In genomic region chr11:59173964-59174663, GRCh38 we compare ENCODE assay signal across 9 cellular contexts. TPM values are rescaled to one million over a fixed set of nuclear protein-coding genes. Genes with fewer than 3 reads are reported as not detected.
A peak's percentile ranks its signal among the peaks of the same experiment; 100 is the strongest.
DNase-seq lines count a peak whose midpoint lies in the region; ATAC-seq and TF ChIP-seq lines count a peak whose summit lies in the region.
"Had no signal": no experiment of that assay in that cellular context is flagged by ENCODE, and none has a peak within 500 bp of the region (broad histone marks: within the 10 kb centered on the region; RNA-seq: fewer than 3 reads in every experiment).

No MANE protein-coding gene starts in this region.

- 14% methylated on average over 6 of the region's 7 CpGs for WGBS in right lobe of liver (ENCODE audit: insufficient coverage, low coverage, low lambda C conversion rate, missing lambda C conversion rate)

- H3K27ac ChIP-seq in right lobe of liver (peak overlapping the region; percentile 78 to 91 (median 79)), thoracic aorta (no peak overlapping the region)
- H3K27ac ChIP-seq: cardiac muscle cell had no signal

- H3K4me1 Mint-ChIP-seq in HFFc6 (ENCODE audit: low read depth), result peaks cover 42% of the 10 kb centered on the region
- peaks cover 39% of the 10 kb centered on the region for H3K4me1 Mint-ChIP-seq in MCF 10A (ENCODE audit: insufficient read depth, unreplicated experiment)

- CTCF ChIA-PET in MCF 10A (lab: Yijun Ruan, JAX), result interaction anchor here (0.6 to 27.3 kb wide), 17 partner anchors 7 to 385 kb away, joined by 3 to 530 read pairs (median 5); partner anchors contain the start of gene FAM111A

- TF ChIP-seq POLR2A in right lobe of liver (IDR thresholded peaks at IDR 0.05), result peak; percentile 42

- H3K36me3 Mint-ChIP-seq in HFFc6 (ENCODE audit: low read depth) (peaks cover 8% of the 10 kb centered on the region; the same call in 1 of the 2 replicates), MCF 10A (ENCODE audit: insufficient read depth, unreplicated experiment) (peaks cover 17% of the 10 kb centered on the region)

- H3K4me3 ChIP-seq in right lobe of liver, result peak overlapping the region; percentile 72 to 78 (median 74)
- peak overlapping the region; percentile 94 for H3K4me3 ChIP-seq in thoracic aorta

- DNase-seq in HFFc6 (no peak), MCF 10A (ENCODE audit: unreplicated experiment) (peak; percentile 90), right lobe of liver (peak; percentile 76 to 92 (median 88)), thoracic aorta (ENCODE audit: low spot score) (no peak), NCI-H2107 (lab: John Stamatoyannopoulos, UW) (no peak), 8988T (no peak), NCI-H524 (lab: John Stamatoyannopoulos, UW) (no peak)
- DNase-seq in activated CD4-positive, alpha-beta T cell treated with anti-CD3 and anti-CD28 coated beads for 48 hours, result no peak

- H3K36me3 ChIP-seq in right lobe of liver (no peaks in the 10 kb centered on the region), thoracic aorta (no peaks in the 10 kb centered on the region)
- H3K36me3 ChIP-seq: cardiac muscle cell had no signal

- POLR2A ChIA-PET in MCF 10A (lab: Yijun Ruan, JAX), result interaction anchor here (0.6 to 4.4 kb wide), 21 partner anchors 8 to 1606 kb away, joined by 3 to 39 read pairs (median 3); partner anchors contain the start of genes FAM111A and FAM111B

- intact Hi-C loops in MCF 10A (cut with micrococcal nuclease), result no loop called here
- intact Hi-C loops in right lobe of liver (cut with DNase I), result loop anchor here in 1 of 2 donors (5.0 kb wide), 1 partner anchor 33 kb away; no protein-coding TSS in a partner anchor

- H3K27ac Mint-ChIP-seq in HFFc6, result peak overlapping the region; percentile 68
- H3K27ac Mint-ChIP-seq in MCF 10A (ENCODE audit: low read depth, unreplicated experiment), result peak overlapping the region; percentile 82

- H3K27me3 Mint-ChIP-seq in HFFc6 (ENCODE audit: insufficient read depth) (peaks cover 4% of the 10 kb centered on the region), MCF 10A (ENCODE audit: insufficient read depth, unreplicated experiment) (no peaks in the 10 kb centered on the region)

- H3K4me3 Mint-ChIP-seq in HFFc6, result peak overlapping the region; percentile 91
- no peak overlapping the region for H3K4me3 Mint-ChIP-seq in MCF 10A (ENCODE audit: unreplicated experiment)

- H3K27me3 ChIP-seq in right lobe of liver (no peaks in the 10 kb centered on the region), thoracic aorta (replicated peaks; ENCODE audit: insufficient read depth) (no peaks in the 10 kb centered on the region)

- no TSS peak for BruUV-seq in MCF 10A (replicated peaks; lab: Mats Ljungman, UMichigan)

- no peaks in the 10 kb centered on the region for H3K9me3 ChIP-seq in right lobe of liver
- no peaks in the 10 kb centered on the region for H3K9me3 ChIP-seq in thoracic aorta

- H3K4me1 ChIP-seq in right lobe of liver (peaks cover 0 to 34% (median 11%) of the 10 kb centered on the region in 4 donors), thoracic aorta (ENCODE audit: control insufficient read depth in 1 of 2, low read depth in 2 of 2) (peaks cover 0 to 17% of the 10 kb centered on the region in 2 donors)

- peak; percentile 64 to 80 (median 75) for ATAC-seq in right lobe of liver
- no peak for ATAC-seq in thoracic aorta (ENCODE audit: insufficient number of reproducible peaks, low FRiP score, low read depth)

- H3K9me3 Mint-ChIP-seq in HFFc6 (no peaks in the 10 kb centered on the region), MCF 10A (ENCODE audit: unreplicated experiment) (no peaks in the 10 kb centered on the region)

- no peak for TF ChIP-seq CTCF in HFFc6 (IDR thresholded peaks at IDR 0.05)
- TF ChIP-seq CTCF in MCF 10A (IDR thresholded peaks at IDR 0.05; ENCODE audit: unreplicated experiment), result no peak
- TF ChIP-seq CTCF in right lobe of liver (IDR thresholded peaks at IDR 0.05), result no peak
- no peak for TF ChIP-seq CTCF in thoracic aorta (IDR thresholded peaks at IDR 0.05)

RNA-seq across cellular contexts. Expression of gene DTX4, which starts 2.2 kb away (rescaled TPM):
- 1 to 10 TPM; 3.2 to 4.6 (median 4.1) TPM for total RNA-seq in HFFc6 (2021; fragmentation: NEBNext Ultra II Directional; extraction: Animal tissue kit (Norgen Biotek cat#: 25700))
- 3.4 and 4.2 TPM in 2 replicates for total RNA-seq in MCF 10A (2022)
- total RNA-seq in right lobe of liver, result 10 to 100 TPM; 10.8 to 49.1 (median 22.6) TPM
- 1 to 10 TPM; 4.7 to 8.8 TPM for total RNA-seq in thoracic aorta

RNA-seq across cellular contexts. Expression of gene FAM111A, which starts 31.5 kb away (rescaled TPM):
- total RNA-seq in HFFc6 (2021; fragmentation: NEBNext Ultra II Directional; extraction: Animal tissue kit (Norgen Biotek cat#: 25700)), result 10 to 100 TPM; 28.7 to 56.6 (median 46.7) TPM
- 26.3 and 27.7 TPM in 2 replicates for total RNA-seq in MCF 10A (2022)
- 10 to 100 TPM; 10.8 to 19.5 (median 16.6) TPM for total RNA-seq in right lobe of liver
- 10 to 100 TPM; 23.6 to 35.6 TPM for total RNA-seq in thoracic aorta

RNA-seq across cellular contexts. Expression of gene MPEG1, which starts 38.6 kb away (rescaled TPM):
- not detected for total RNA-seq in HFFc6 (2021; fragmentation: NEBNext Ultra II Directional; extraction: Animal tissue kit (Norgen Biotek cat#: 25700))
- total RNA-seq in MCF 10A (2022), result not detected in 2 replicates
- 10 to 100 TPM in 2 of 6 experiments, 1 to 10 TPM in 4; 5.6 to 22.6 (median 7.4) TPM for total RNA-seq in right lobe of liver
- 10 to 100 TPM; 29.8 to 32.1 TPM for total RNA-seq in thoracic aorta
- total RNA-seq: cardiac muscle cell had no signal

Comparison
In these comparisons a context has a peak if more than half of its experiments do, and no peak if none do; other contexts are left out.
1. DNase-seq: peak in MCF 10A (single experiment) and right lobe of liver (3 of 3); none in HFFc6 (single experiment), thoracic aorta (single experiment), NCI-H2107 (single experiment), 8988T (single experiment), activated CD4-positive, alpha-beta T cell treated with anti-CD3 and anti-CD28 coated beads for 48 hours (single experiment) and NCI-H524 (0 of 2).
2. H3K27ac ChIP-seq: peak in right lobe of liver (3 of 3); none in thoracic aorta (0 of 2).